ENCODE assay signal across 8 cellular contexts in the genomic region with DNA sequence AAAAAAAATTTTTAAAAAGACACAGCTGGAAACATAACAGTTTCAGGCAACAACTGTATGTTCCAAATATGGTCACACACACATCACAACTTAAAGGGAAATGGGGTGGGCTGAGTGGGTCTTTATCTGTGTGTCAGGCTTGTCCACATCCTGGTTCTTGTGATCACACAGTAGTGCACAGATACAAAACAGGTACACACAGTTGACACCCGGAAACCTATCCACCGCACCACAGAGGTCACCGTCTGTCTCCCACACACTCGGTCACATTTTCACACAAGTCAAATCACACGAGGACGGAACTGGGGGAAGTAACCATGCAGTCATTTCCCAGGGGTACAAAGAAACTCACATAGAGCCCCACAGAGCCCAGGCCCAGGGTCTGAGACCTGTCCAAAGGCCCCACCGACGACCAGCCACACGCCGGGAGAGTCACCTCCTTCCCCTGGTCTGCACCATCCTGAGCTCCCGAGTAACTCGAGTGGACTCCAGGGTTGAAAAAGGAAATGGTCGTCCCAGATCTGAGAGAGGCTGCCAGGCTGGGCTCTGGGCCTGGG. TPM values are rescaled to one million over a fixed set of nuclear protein-coding genes. Genes with fewer than 3 reads are reported as not detected.
DNase-seq lines count a peak whose midpoint lies in the region; ATAC-seq and TF ChIP-seq lines count a peak whose summit lies in the region.

No MANE protein-coding gene starts in this region.

- H3K27ac Mint-ChIP-seq in brain = peak overlapping the region in 4 of 5 experiments; percentile 20 to 86 (median 75)

- DNase-seq in GF-D8 (lab: John Stamatoyannopoulos, UW) = peak; percentile 86
- peak; percentile 73 for DNase-seq in T follicular helper cell (ENCODE audit: low read depth)
- peak; percentile 65 for DNase-seq in stimulated activated CD8-positive, alpha-beta memory T cell treated with anti-CD3 and anti-CD28 coated beads, Interleukin-12 subunit alpha, Interleukin-12 subunit beta, amount 100 ng/mL, for 1 hour (ENCODE audit: low read depth)
- no peak for DNase-seq in inferior parietal cortex (ENCODE audit: extremely low spot score)
- no peak for DNase-seq in NOMO-1 (lab: John Stamatoyannopoulos, UW; ENCODE audit: unreplicated experiment in 2 of 2)
- DNase-seq in superior temporal gyrus (ENCODE audit: extremely low spot score) = no peak

- peaks cover 28% of the 10 kb centered on the region for H3K4me1 Mint-ChIP-seq in brain

- ATAC-seq in GM21737 (IDR thresholded peaks at IDR 0.05; ENCODE audit: unreplicated experiment) = peak; percentile 37

- peaks cover 10% of the 10 kb centered on the region for H3K27me3 Mint-ChIP-seq in brain

- no peak for TF ChIP-seq CTCF in brain (conservative IDR thresholded peaks at IDR 0.05)

- H3K4me3 Mint-ChIP-seq in brain = peak overlapping the region; percentile 24 to 89 (median 68)

- peaks cover 28% of the 10 kb centered on the region for H3K36me3 Mint-ChIP-seq in brain

- H3K9me3 Mint-ChIP-seq in brain = no peaks in the 10 kb centered on the region

RNA-seq across cellular contexts. Expression of gene PPAN, which starts 1.4 kb away (rescaled TPM):
- polyA plus RNA-seq in brain (ENCODE audit: insufficient read depth, low read depth, low replicate concordance) = 27.7 TPM

RNA-seq across cellular contexts. Expression of gene ANGPTL6, which starts 2.3 kb away (rescaled TPM):
- 1.1 TPM for polyA plus RNA-seq in brain (ENCODE audit: insufficient read depth, low read depth, low replicate concordance)

RNA-seq across cellular contexts. Expression of gene P2RY11, which starts 6.8 kb away (rescaled TPM):
- 10.4 TPM for polyA plus RNA-seq in brain (ENCODE audit: insufficient read depth, low read depth, low replicate concordance)

RNA-seq across cellular contexts. Expression of gene EIF3G, which starts 15.0 kb away (rescaled TPM):
- polyA plus RNA-seq in brain (ENCODE audit: insufficient read depth, low read depth, low replicate concordance) = 344 TPM

RNA-seq across cellular contexts. Expression of gene SHFL, which starts 18.6 kb away (rescaled TPM):
- polyA plus RNA-seq in brain (ENCODE audit: insufficient read depth, low read depth, low replicate concordance) = 29.1 TPM

Comparison
In these comparisons a context has a peak if more than half of its experiments do, and no peak if none do; other contexts are left out.
1. DNase-seq: peak in GF-D8 (single experiment), T follicular helper cell (single experiment) and stimulated activated CD8-positive, alpha-beta memory T cell treated with anti-CD3 and anti-CD28 coated beads, Interleukin-12 subunit alpha, Interleukin-12 subunit beta, amount 100 ng/mL, for 1 hour (single experiment); none in inferior parietal cortex (single experiment), NOMO-1 (0 of 2) and superior temporal gyrus (single experiment).